ENCODE assay signal across 8 cellular contexts in the genomic region with DNA sequence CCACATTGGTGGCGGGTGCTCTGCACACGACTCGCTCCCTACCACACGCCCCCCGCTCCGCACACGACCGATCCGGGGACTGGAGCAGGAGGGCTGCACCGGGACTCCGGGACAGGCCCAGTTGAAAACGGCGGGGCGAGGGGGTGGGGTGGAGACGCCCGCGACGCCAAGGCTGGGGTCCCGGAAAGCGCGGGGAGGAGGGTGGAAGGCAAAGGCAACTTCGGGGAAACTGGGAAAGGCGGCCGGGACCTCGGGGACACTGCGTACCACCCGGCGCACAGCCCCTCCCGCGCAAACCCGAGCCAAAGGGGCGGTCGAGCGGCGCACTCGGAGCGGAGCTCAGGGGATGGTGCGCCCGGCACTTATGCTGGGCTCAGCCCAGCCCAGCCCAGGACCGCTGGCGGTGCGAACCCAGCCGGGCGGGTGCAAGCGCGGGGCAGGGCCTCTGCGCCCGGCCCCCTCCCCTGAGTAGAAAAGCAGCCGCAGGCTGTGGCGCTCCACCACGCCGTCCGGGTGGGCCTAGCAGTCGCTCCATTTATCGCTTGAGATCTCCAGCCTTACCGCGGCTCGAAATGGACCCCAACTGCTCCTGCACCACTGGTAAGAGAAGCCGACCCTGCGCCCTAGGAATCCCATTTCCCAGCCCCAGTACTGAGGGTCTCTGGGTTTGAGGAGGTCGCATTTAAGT. TPM values are rescaled to one million over a fixed set of nuclear protein-coding genes. Genes with fewer than 3 reads are reported as not detected.
DNase-seq lines count a peak whose midpoint lies in the region; ATAC-seq and TF ChIP-seq lines count a peak whose summit lies in the region.

A gene (plus strand): TSS at position 500 of the 688 bp plus-strand sequence. CDS start 73 bp downstream, at position 573.

- H3K27me3 ChIP-seq in iPS DF 6.9 (ENCODE audit: control insufficient read depth, insufficient read depth, low read length) = peaks cover 89% of the 10 kb centered on the region

- H3K27ac ChIP-seq in iPS DF 6.9 (ENCODE audit: low read length) = no peak within 1 kb of the TSS

- WGBS in iPS DF 6.9 (ENCODE audit: insufficient coverage, insufficient read length) = no CpG with 5 or more reads among the region's 61 CpGs

- peaks cover 24% of the 10 kb centered on the region for H3K4me1 Mint-ChIP-seq in HFFc6 (ENCODE audit: low read depth)

- no peak for TF ChIP-seq CTCF in HFFc6 (IDR thresholded peaks at IDR 0.05)

- H3K4me3 Mint-ChIP-seq in HFFc6 = peak within 1 kb of the TSS; percentile 84

- intact Hi-C loops in sciatic nerve (cut with DNase I) = no loop called here

- no peaks in the 10 kb centered on the region for H3K9me3 Mint-ChIP-seq in HFFc6

- H3K4me3 ChIP-seq in iPS DF 6.9 (ENCODE audit: low read length) = peak within 1 kb of the TSS; percentile 7; the same call in 1 of the 2 replicates

- H3K27me3 Mint-ChIP-seq in HFFc6 (ENCODE audit: insufficient read depth) = peaks cover 33% of the 10 kb centered on the region

- DNase-seq in HFFc6 = no peak
- peak in 45 of 58 donors; percentile 17 to 78 (median 53) for DNase-seq in anterior cingulate cortex (lab: John Stamatoyannopoulos, UW)
- no peak for DNase-seq in iPS DF 6.9 (ENCODE audit: low read depth, low spot score)
- DNase-seq in sciatic nerve (ENCODE audit: low spot score) = peak; percentile 66
- no peak for DNase-seq in NCI-H2107 treated with DMSO at 0.1 percent for 48 hours (lab: John Stamatoyannopoulos, UW; ENCODE audit: unreplicated experiment)
- no peak for DNase-seq in LoVo (ENCODE audit: low spot score)
- DNase-seq in stimulated activated CD4-positive, alpha-beta T cell treated with anti-CD3 and anti-CD28 coated beads, Interleukin-2, amount 100 ng/mL, for 24 hours = no peak

- ATAC-seq in sciatic nerve (peak; percentile 82), GM21717 (IDR thresholded peaks at IDR 0.05; ENCODE audit: unreplicated experiment) (no peak)

- H3K36me3 ChIP-seq in iPS DF 6.9 (ENCODE audit: control insufficient read depth, insufficient read depth, low read length) = no peaks in the 10 kb centered on the region; the same call in 1 of the 2 replicates

- no peak within 1 kb of the TSS for H3K27ac Mint-ChIP-seq in HFFc6

- no peaks in the 10 kb centered on the region for H3K9me3 ChIP-seq in iPS DF 6.9 (ENCODE audit: control insufficient read depth, insufficient read depth, low read length)

- H3K4me1 ChIP-seq in iPS DF 6.9 (ENCODE audit: control insufficient read depth, insufficient read depth, low read length) = peaks cover 2% of the 10 kb centered on the region; the same call in 1 of the 2 replicates

- H3K36me3 Mint-ChIP-seq in HFFc6 (ENCODE audit: low read depth) = peaks cover under 1% of the 10 kb centered on the region; the same call in 1 of the 2 replicates

RNA-seq across cellular contexts. Expression of the gene that starts here (rescaled TPM):
- under 1 TPM in 5 of 6 experiments, not detected in 1; 0.21 to 0.41 (median 0.28) TPM for total RNA-seq in HFFc6 (2021; fragmentation: NEBNext Ultra II Directional; extraction: Animal tissue kit (Norgen Biotek cat#: 25700))
- total RNA-seq in sciatic nerve = 6.7 TPM

Comparison
In these comparisons a context has a peak if more than half of its experiments do, and no peak if none do; other contexts are left out.
1. DNase-seq: peak in anterior cingulate cortex (45 of 58) and sciatic nerve (single experiment); none in HFFc6 (single experiment), iPS DF 6.9 (single experiment), NCI-H2107 treated with DMSO at 0.1 percent for 48 hours (single experiment), LoVo (single experiment) and stimulated activated CD4-positive, alpha-beta T cell treated with anti-CD3 and anti-CD28 coated beads, Interleukin-2, amount 100 ng/mL, for 24 hours (0 of 2).